ENCODE assay signal across 1 cellular context in the genomic region with DNA sequence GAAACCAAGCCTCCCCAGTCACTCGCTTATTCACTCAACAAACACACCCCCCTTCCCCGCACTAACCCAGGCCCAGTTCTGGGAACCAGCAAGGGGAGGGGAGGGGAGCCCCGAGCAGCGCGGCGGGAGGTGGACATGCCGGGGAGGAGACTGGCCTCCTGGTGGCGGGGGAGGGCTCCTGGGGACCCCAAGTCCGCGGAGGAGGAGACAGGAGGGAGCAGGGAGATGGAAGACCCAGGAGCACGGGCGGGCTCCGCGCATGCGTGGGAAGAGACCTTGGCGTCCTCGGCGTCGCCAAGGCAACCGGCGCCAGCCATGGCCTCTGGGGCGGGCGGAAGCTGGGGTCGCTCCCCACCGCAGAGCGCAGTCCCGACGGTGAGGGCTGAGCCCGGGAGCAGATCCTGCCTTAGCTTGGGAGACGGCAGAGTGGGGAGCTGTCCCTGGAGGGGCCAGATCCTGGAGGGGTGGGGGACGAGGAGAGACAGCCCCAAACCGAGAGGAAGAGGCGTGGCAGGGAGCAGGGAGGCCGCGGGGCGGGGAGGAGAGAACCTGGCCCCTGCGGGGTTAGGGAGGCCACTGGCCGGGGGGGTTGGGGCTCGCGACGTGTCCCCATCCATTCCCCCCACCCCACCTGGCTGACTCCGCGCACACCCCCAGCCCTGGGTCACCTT.
TF ChIP-seq lines count a peak whose summit lies in the region.

TSS of gene PRR29 (plus strand) at position 302 of the 671 bp plus-strand sequence. CDS start at position 316, 14 bp downstream.

TF ChIP-seq in HepG2, 621 proteins besides CTCF, POLR2A, EP300 and RAD21 (continued from another document and continues in another):
- no peak for TF ChIP-seq REPIN1 (CRISPR knock-in tag; IDR thresholded peaks at IDR 0.05; ENCODE audit: borderline replicate concordance, low read depth)
- no peak for TF ChIP-seq SUZ12 (IDR thresholded peaks at IDR 0.05; ENCODE audit: low read depth, low read length)
- TF ChIP-seq, protein P1, sequence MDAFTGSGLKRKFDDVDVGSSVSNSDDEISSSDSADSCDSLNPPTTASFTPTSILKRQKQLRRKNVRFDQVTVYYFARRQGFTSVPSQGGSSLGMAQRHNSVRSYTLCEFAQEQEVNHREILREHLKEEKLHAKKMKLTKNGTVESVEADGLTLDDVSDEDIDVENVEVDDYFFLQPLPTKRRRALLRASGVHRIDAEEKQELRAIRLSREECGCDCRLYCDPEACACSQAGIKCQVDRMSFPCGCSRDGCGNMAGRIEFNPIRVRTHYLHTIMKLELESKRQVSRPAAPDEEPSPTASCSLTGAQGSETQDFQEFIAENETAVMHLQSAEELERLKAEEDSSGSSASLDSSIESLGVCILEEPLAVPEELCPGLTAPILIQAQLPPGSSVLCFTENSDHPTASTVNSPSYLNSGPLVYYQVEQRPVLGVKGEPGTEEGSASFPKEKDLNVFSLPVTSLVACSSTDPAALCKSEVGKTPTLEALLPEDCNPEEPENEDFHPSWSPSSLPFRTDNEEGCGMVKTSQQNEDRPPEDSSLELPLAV (CRISPR knock-in tag; conservative IDR thresholded peaks at IDR 0.05; ENCODE audit: low read depth): no peak
- TF ChIP-seq ZNF160 (CRISPR knock-in tag; IDR thresholded peaks at IDR 0.05): no peak
- TF ChIP-seq NR2F2 (IDR thresholded peaks at IDR 0.05; ENCODE audit: borderline replicate concordance, low read depth): no peak
- no peak for TF ChIP-seq ZBTB44 (CRISPR knock-in tag; IDR thresholded peaks at IDR 0.05)
- peak; percentile 37; the same call in 1 of the 2 replicates for TF ChIP-seq KDM2A (CRISPR knock-in tag; IDR thresholded peaks at IDR 0.05; ENCODE audit: borderline replicate concordance, low read depth)
- peak; percentile 48; the same call in 1 of the 2 replicates for TF ChIP-seq ZNF616 (CRISPR knock-in tag; IDR thresholded peaks at IDR 0.05; ENCODE audit: low read depth)
- TF ChIP-seq CENPX (CRISPR knock-in tag; IDR thresholded peaks at IDR 0.05): no peak
- no peak for TF ChIP-seq HMG20B (CRISPR knock-in tag; conservative IDR thresholded peaks at IDR 0.05)
- no peak for TF ChIP-seq ZNF775 (CRISPR knock-in tag; IDR thresholded peaks at IDR 0.05; ENCODE audit: borderline replicate concordance)
- TF ChIP-seq HCFC1 (IDR thresholded peaks at IDR 0.05; ENCODE audit: low read depth, low read length): no peak
- TF ChIP-seq KAT7 (CRISPR knock-in tag; IDR thresholded peaks at IDR 0.05; ENCODE audit: borderline replicate concordance): no peak
- TF ChIP-seq JUN (CRISPR knock-in tag; IDR thresholded peaks at IDR 0.05): no peak
- no peak for TF ChIP-seq FLYWCH1 (CRISPR knock-in tag; IDR thresholded peaks at IDR 0.05)
- TF ChIP-seq SETDB1 (CRISPR knock-in tag; IDR thresholded peaks at IDR 0.05; ENCODE audit: borderline replicate concordance): no peak
- no peak for TF ChIP-seq ISX (CRISPR knock-in tag; conservative IDR thresholded peaks at IDR 0.05)
- TF ChIP-seq THAP11 (CRISPR knock-in tag; IDR thresholded peaks at IDR 0.05): peak; percentile 50; the same call in 1 of the 2 replicates
- peak; percentile 59; the same call in 1 of the 2 replicates for TF ChIP-seq IRF9 (CRISPR knock-in tag; IDR thresholded peaks at IDR 0.05; ENCODE audit: borderline replicate concordance)
- TF ChIP-seq, protein P2, sequence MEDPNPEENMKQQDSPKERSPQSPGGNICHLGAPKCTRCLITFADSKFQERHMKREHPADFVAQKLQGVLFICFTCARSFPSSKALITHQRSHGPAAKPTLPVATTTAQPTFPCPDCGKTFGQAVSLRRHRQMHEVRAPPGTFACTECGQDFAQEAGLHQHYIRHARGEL (CRISPR knock-in tag; IDR thresholded peaks at IDR 0.05): no peak
- TF ChIP-seq BCLAF1 (IDR thresholded peaks at IDR 0.05): no peak
- TF ChIP-seq RARA (CRISPR knock-in tag; IDR thresholded peaks at IDR 0.05): no peak
- TF ChIP-seq ZBTB7B (CRISPR knock-in tag; IDR thresholded peaks at IDR 0.05): peak; percentile 50; the same call in 1 of the 2 replicates
- TF ChIP-seq ZNF335 (CRISPR knock-in tag; IDR thresholded peaks at IDR 0.05): 0 out of 2 replicates have a peak, but pooled peaks have one; percentile 34
- peak; percentile 24; the same call in 1 of the 2 replicates for TF ChIP-seq BCL6 (CRISPR knock-in tag; IDR thresholded peaks at IDR 0.05)
- no peak for TF ChIP-seq CEBPB (IDR thresholded peaks at IDR 0.05; ENCODE audit: borderline replicate concordance, low read depth, low read length)
- no peak for TF ChIP-seq SRY (CRISPR knock-in tag; IDR thresholded peaks at IDR 0.05)
- peak; percentile 72 for TF ChIP-seq RBM22 (optimal IDR thresholded peaks at IDR 0.05; ENCODE audit: low read length)
- no peak for TF ChIP-seq HOXA9 (CRISPR knock-in tag; IDR thresholded peaks at IDR 0.05; ENCODE audit: borderline replicate concordance)
- TF ChIP-seq ZSCAN5A (CRISPR knock-in tag; IDR thresholded peaks at IDR 0.05; ENCODE audit: borderline replicate concordance): no peak
- TF ChIP-seq ZMAT3 (CRISPR knock-in tag; conservative IDR thresholded peaks at IDR 0.05): no peak
- TF ChIP-seq ZNF607 (CRISPR knock-in tag; IDR thresholded peaks at IDR 0.05; ENCODE audit: borderline replicate concordance): 0 out of 2 replicates have a peak, but pooled peaks have one; percentile 48
- peak; percentile 58; the same call in 1 of the 2 replicates for TF ChIP-seq ZFX (CRISPR knock-in tag; IDR thresholded peaks at IDR 0.05; ENCODE audit: low read depth)
- no peak for TF ChIP-seq XBP1 (CRISPR knock-in tag; IDR thresholded peaks at IDR 0.05)
- TF ChIP-seq ZNF564 (CRISPR knock-in tag; IDR thresholded peaks at IDR 0.05): no peak
- no peak for TF ChIP-seq ZNF138 (CRISPR knock-in tag; IDR thresholded peaks at IDR 0.05; ENCODE audit: low read depth)
- TF ChIP-seq, protein P3, sequence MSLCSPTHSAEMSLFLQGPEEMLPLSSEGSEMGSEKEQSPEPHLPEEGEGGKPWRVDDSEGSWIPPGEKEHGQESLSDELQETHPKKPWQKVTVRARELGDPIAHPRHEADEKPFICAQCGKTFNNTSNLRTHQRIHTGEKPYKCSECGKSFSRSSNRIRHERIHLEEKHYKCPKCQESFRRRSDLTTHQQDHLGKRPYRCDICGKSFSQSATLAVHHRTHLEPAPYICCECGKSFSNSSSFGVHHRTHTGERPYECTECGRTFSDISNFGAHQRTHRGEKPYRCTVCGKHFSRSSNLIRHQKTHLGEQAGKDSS (CRISPR knock-in tag; IDR thresholded peaks at IDR 0.05; ENCODE audit: borderline replicate concordance, low read depth): no peak
- TF ChIP-seq ATF7-NPFF (CRISPR knock-in tag; IDR thresholded peaks at IDR 0.05; ENCODE audit: low read depth): 0 out of 2 replicates have a peak, but pooled peaks have one; percentile 50
- TF ChIP-seq ZNF605 (CRISPR knock-in tag; IDR thresholded peaks at IDR 0.05): no peak
- 0 out of 2 replicates have a peak, but pooled peaks have one; percentile 56 for TF ChIP-seq ZNF546 (CRISPR knock-in tag; conservative IDR thresholded peaks at IDR 0.05)
- TF ChIP-seq, protein P4, sequence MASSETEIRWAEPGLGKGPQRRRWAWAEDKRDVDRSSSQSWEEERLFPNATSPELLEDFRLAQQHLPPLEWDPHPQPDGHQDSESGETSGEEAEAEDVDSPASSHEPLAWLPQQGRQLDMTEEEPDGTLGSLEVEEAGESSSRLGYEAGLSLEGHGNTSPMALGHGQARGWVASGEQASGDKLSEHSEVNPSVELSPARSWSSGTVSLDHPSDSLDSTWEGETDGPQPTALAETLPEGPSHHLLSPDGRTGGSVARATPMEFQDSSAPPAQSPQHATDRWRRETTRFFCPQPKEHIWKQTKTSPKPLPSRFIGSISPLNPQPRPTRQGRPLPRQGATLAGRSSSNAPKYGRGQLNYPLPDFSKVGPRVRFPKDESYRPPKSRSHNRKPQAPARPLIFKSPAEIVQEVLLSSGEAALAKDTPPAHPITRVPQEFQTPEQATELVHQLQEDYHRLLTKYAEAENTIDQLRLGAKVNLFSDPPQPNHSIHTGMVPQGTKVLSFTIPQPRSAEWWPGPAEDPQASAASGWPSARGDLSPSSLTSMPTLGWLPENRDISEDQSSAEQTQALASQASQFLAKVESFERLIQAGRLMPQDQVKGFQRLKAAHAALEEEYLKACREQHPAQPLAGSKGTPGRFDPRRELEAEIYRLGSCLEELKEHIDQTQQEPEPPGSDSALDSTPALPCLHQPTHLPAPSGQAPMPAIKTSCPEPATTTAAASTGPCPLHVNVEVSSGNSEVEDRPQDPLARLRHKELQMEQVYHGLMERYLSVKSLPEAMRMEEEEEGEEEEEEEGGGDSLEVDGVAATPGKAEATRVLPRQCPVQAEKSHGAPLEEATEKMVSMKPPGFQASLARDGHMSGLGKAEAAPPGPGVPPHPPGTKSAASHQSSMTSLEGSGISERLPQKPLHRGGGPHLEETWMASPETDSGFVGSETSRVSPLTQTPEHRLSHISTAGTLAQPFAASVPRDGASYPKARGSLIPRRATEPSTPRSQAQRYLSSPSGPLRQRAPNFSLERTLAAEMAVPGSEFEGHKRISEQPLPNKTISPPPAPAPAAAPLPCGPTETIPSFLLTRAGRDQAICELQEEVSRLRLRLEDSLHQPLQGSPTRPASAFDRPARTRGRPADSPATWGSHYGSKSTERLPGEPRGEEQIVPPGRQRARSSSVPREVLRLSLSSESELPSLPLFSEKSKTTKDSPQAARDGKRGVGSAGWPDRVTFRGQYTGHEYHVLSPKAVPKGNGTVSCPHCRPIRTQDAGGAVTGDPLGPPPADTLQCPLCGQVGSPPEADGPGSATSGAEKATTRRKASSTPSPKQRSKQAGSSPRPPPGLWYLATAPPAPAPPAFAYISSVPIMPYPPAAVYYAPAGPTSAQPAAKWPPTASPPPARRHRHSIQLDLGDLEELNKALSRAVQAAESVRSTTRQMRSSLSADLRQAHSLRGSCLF (CRISPR knock-in tag; IDR thresholded peaks at IDR 0.05; ENCODE audit: borderline replicate concordance): no peak
- no peak for TF ChIP-seq ZFP1 (CRISPR knock-in tag; IDR thresholded peaks at IDR 0.05)
- no peak for TF ChIP-seq GZF1 (CRISPR knock-in tag; IDR thresholded peaks at IDR 0.05)
- TF ChIP-seq SMARCC2 (IDR thresholded peaks at IDR 0.05): no peak
- 0 out of 2 replicates have a peak, but pooled peaks have one; percentile 7 for TF ChIP-seq FOXA3 (CRISPR knock-in tag; IDR thresholded peaks at IDR 0.05)
- peak; percentile 85 for TF ChIP-seq JARID2 (CRISPR knock-in tag; IDR thresholded peaks at IDR 0.05; ENCODE audit: insufficient replicate concordance)
- no peak for TF ChIP-seq TOE1 (CRISPR knock-in tag; IDR thresholded peaks at IDR 0.05)
- TF ChIP-seq ZIK1 (CRISPR knock-in tag; IDR thresholded peaks at IDR 0.05; ENCODE audit: borderline replicate concordance, low read depth): no peak
- TF ChIP-seq JUND (CRISPR knock-in tag; IDR thresholded peaks at IDR 0.05): no peak
- no peak for TF ChIP-seq KDM3A (CRISPR knock-in tag; IDR thresholded peaks at IDR 0.05; ENCODE audit: low read depth)
- no peak for TF ChIP-seq NFE2L2 (IDR thresholded peaks at IDR 0.05; ENCODE audit: low read length)
